In the genomic region with DNA sequence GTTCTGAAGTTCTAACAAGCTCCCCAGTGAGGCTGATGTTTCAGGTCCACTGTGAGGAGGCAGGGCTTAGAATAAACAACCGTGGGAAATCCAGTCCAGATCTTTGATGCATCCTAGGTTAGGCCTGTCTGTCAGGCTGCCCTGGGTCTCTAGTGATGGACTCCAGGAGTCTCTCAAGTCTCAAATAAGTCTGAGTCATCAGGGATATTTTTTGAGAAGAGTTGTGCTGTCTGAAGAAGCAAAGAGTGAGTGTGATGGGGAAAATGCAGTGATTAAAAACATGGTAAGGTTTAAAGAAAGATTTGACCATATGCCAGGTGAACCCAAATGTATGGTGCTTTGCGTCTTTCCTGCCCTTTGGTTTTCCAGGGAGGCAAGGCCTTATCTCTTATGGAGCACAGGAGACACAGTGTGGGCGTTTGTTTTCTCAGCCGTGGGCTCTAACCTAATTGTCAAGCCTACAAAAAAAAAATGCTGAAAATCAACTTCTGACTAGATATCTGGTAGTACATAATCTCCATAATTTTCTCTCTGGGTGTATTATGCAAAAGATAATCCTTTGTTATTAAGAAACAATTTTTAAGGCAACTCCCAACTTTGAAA, we compare ENCODE assay signal across 15 cellular contexts.
DNase-seq lines count a peak whose midpoint lies in the region; ATAC-seq and TF ChIP-seq lines count a peak whose summit lies in the region.
"Had no signal": no experiment of that assay in that cellular context is flagged by ENCODE, and none has a peak within 500 bp of the region (broad histone marks: within the 10 kb centered on the region; RNA-seq: fewer than 3 reads in every experiment).

No MANE protein-coding gene starts in this region.

- DNase-seq in EL (peak; percentile 12), T-helper 17 cell (no peak), fibroblast of the aortic adventitia (ENCODE audit: low read depth) (peak; percentile 68), omental fat pad (ENCODE audit: low spot score) (no peak), RWPE1 (ENCODE audit: low spot score) (no peak), tibial nerve (ENCODE audit: low spot score in 2 of 2) (no peak)
- DNase-seq in stimulated activated naive CD4-positive, alpha-beta T cell treated with Interleukin-2 at 50 U/mL for 16 hours (lab: John Stamatoyannopoulos, UW): no peak
- DNase-seq: activated CD8-positive, alpha-beta memory T cell treated with anti-CD3 and anti-CD28 coated beads, Interleukin-2, amount 10 ng/mL, durations not matched to agents 7 days and 5 days; adrenal gland; KBM-7; NCI-H187 treated with DMSO at 0.1 percent for 48 hours; NCI-H774; Right ventricle myocardium superior; stimulated activated CD4-positive, alpha-beta T cell treated with anti-CD3 and anti-CD28 coated beads, Interleukin-4, amount 100 ng/mL, for 24 hours had no signal

- H3K9me3 ChIP-seq in T-helper 17 cell (ENCODE audit: control insufficient read depth, low read length, poor library complexity, severe bottlenecking): no peaks in the 10 kb centered on the region
- no peaks in the 10 kb centered on the region for H3K9me3 ChIP-seq in tibial nerve
- H3K9me3 ChIP-seq: adrenal gland had no signal

- H3K36me3 ChIP-seq in tibial nerve: peaks cover 0 to 18% (median 0%) of the 10 kb centered on the region in 3 donors

- POLR2A ChIA-PET in RWPE1 (lab: Yijun Ruan, JAX; ENCODE audit: low non-redundant PET): no interaction called here

- H3K27ac Mint-ChIP-seq in T-helper 17 cell: peak overlapping the region; percentile 29
- H3K27ac Mint-ChIP-seq: activated CD8-positive, alpha-beta memory T cell treated with anti-CD3 and anti-CD28 coated beads, Interleukin-2, amount 10 ng/mL, durations not matched to agents 7 days and 5 days had no signal

- peaks cover 0 to 15% (median 3%) of the 10 kb centered on the region in 4 donors for H3K4me1 ChIP-seq in tibial nerve

- no peak for TF ChIP-seq POLR2A in tibial nerve (IDR thresholded peaks at IDR 0.05)

- no peaks in the 10 kb centered on the region for H3K36me3 Mint-ChIP-seq in T-helper 17 cell (ENCODE audit: low read depth)

- H3K27me3 ChIP-seq in tibial nerve: no peaks in the 10 kb centered on the region
- H3K27me3 ChIP-seq: adrenal gland had no signal

- H3K27ac ChIP-seq in RWPE1 (no peak overlapping the region), tibial nerve (no peak overlapping the region)
- H3K27ac ChIP-seq: adrenal gland had no signal

- no peaks in the 10 kb centered on the region for H3K27me3 Mint-ChIP-seq in T-helper 17 cell
- H3K27me3 Mint-ChIP-seq: activated CD8-positive, alpha-beta memory T cell treated with anti-CD3 and anti-CD28 coated beads, Interleukin-2, amount 10 ng/mL, durations not matched to agents 7 days and 5 days had no signal

- no peak for TF ChIP-seq EP300 in tibial nerve (IDR thresholded peaks at IDR 0.05)

- ATAC-seq in T-helper 17 cell (no peak), omental fat pad (ENCODE audit: low FRiP score) (peak; percentile 52), GM21423 (IDR thresholded peaks at IDR 0.05; ENCODE audit: unreplicated experiment) (no peak)
- ATAC-seq: activated CD8-positive, alpha-beta memory T cell treated with anti-CD3 and anti-CD28 coated beads, Interleukin-2, amount 10 ng/mL, durations not matched to agents 7 days and 5 days had no signal

- WGBS in tibial nerve, 2 donors: 65 to 67% methylated on average over 4 of the region's 4 CpGs

- peak overlapping the region; percentile 36 for H3K4me3 Mint-ChIP-seq in T-helper 17 cell
- H3K4me3 Mint-ChIP-seq: activated CD8-positive, alpha-beta memory T cell treated with anti-CD3 and anti-CD28 coated beads, Interleukin-2, amount 10 ng/mL, durations not matched to agents 7 days and 5 days had no signal

- peaks cover 8% of the 10 kb centered on the region for H3K4me1 Mint-ChIP-seq in T-helper 17 cell

- no peak overlapping the region for H3K4me3 ChIP-seq in fibroblast of the aortic adventitia (ENCODE audit: low read depth, low read length)
- H3K4me3 ChIP-seq in tibial nerve: no peak overlapping the region
- H3K4me3 ChIP-seq: adrenal gland had no signal

- TF ChIP-seq CTCF in fibroblast of the aortic adventitia (IDR thresholded peaks at IDR 0.05; ENCODE audit: insufficient read depth, low read length) (no peak), omental fat pad (IDR thresholded peaks at IDR 0.05) (no peak), RWPE1 (conservative IDR thresholded peaks at IDR 0.05; ENCODE audit: low read depth) (no peak), tibial nerve (IDR thresholded peaks at IDR 0.05) (no peak)

- CTCF ChIA-PET in RWPE1 (lab: Yijun Ruan, JAX): interaction anchor here (0.7 kb wide), 1 partner anchor 800 kb away, joined by 3 read pairs; no protein-coding TSS in a partner anchor

Comparison
In these comparisons a context has a peak if more than half of its experiments do, and no peak if none do; other contexts are left out.
1. DNase-seq: peak in EL (single experiment) and fibroblast of the aortic adventitia (single experiment); none in T-helper 17 cell (0 of 3), omental fat pad (single experiment), stimulated activated naive CD4-positive, alpha-beta T cell treated with Interleukin-2 at 50 U/mL for 16 hours (single experiment), RWPE1 (single experiment) and tibial nerve (0 of 2).